Comparison of ENCODE assay signal across 12 cellular contexts in the genomic region with DNA sequence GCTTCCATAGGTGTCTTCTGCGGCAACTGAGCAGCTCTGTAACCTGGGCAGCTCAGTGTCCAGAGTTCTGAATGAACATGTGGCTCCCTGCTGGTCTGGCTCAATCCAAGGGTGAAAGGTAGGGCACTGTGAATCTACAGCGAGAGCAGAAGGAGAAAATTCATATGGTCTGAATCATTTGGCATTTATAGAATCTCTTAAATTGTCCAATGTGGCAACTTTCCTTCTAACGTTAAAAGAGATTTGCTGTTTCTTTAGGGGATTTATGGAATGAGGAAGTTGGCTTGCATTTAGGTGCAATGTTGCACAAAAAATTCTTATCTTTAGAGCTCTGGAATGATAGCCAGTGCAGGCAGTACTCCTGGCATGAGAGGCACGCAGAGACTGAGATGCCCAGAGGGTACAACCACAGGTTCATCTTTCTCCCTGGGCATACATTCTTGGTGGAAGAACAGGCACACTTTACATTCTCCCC. TPM values are rescaled to one million over a fixed set of nuclear protein-coding genes. Genes with fewer than 3 reads are reported as not detected.
DNase-seq lines count a peak whose midpoint lies in the region; ATAC-seq, FAIRE-seq and TF ChIP-seq lines count a peak whose summit lies in the region.
"Had no signal": no experiment of that assay in that cellular context is flagged by ENCODE, and none has a peak within 500 bp of the region (broad histone marks: within the 10 kb centered on the region; RNA-seq: fewer than 3 reads in every experiment).

No MANE protein-coding gene starts in this region.

- TF ChIP-seq RAD21 in A549 (conservative IDR thresholded peaks at IDR 0.05 in 1 of 2, IDR thresholded peaks at IDR 0.05 in 1 of 2): peak in 1 of 2 experiments; percentile 35; a peak in 3 of 5 replicates

- no peak overlapping the region for H3K4me3 Mint-ChIP-seq in GM23338
- H3K4me3 Mint-ChIP-seq: central memory CD8-positive, alpha-beta T cell; IgD-negative memory B cell; T-helper 2 cell treated with Interferon-gamma antibody and Interleukin-4, amounts not matched to agents 5 μg/mL and 100 μg/mL, for 36 hours had no signal

- CTCF ChIA-PET in A549 (lab: Yijun Ruan, JAX): interaction anchor here (0.5 to 1.7 kb wide), 7 partner anchors 22 to 289 kb away, joined by 3 to 7 read pairs (median 3); no protein-coding TSS in a partner anchor

- H3K4me3 ChIP-seq in A549: no peak overlapping the region; the same call in 2 of the 3 replicates
- H3K4me3 ChIP-seq in adrenal gland: no peak overlapping the region
- H3K4me3 ChIP-seq in GM23338: no peak overlapping the region

- H3K36me3 Mint-ChIP-seq in GM23338 (ENCODE audit: low read depth): peaks cover 25% of the 10 kb centered on the region

- no peaks in the 10 kb centered on the region for H3F3A ChIP-seq in GM23338 (replicated peaks; ENCODE audit: low read depth)

- peaks cover 2% of the 10 kb centered on the region for H3K27me3 Mint-ChIP-seq in GM23338 (ENCODE audit: insufficient read depth, low read depth, poor library complexity)
- H3K27me3 Mint-ChIP-seq: central memory CD8-positive, alpha-beta T cell; IgD-negative memory B cell had no signal

- no peak overlapping the region for H3K27ac Mint-ChIP-seq in GM23338
- H3K27ac Mint-ChIP-seq: IgD-negative memory B cell; T-helper 2 cell treated with Interferon-gamma antibody and Interleukin-4, amounts not matched to agents 5 μg/mL and 100 μg/mL, for 36 hours had no signal

- H3K4me1 ChIP-seq in A549 (peaks cover 96% of the 10 kb centered on the region), adrenal gland (replicated peaks in 1 of 2) (peaks cover 32 to 61% of the 10 kb centered on the region in 2 donors), GM23338 (ENCODE audit: insufficient read depth) (peaks cover 13% of the 10 kb centered on the region)

- H3K4me1 Mint-ChIP-seq in GM23338: peaks cover 16% of the 10 kb centered on the region

- POLR2A ChIA-PET in A549 (lab: Yijun Ruan, JAX): interaction anchor here (0.5 to 2.6 kb wide), 13 partner anchors 10 to 281 kb away, joined by 3 to 17 read pairs (median 4); no protein-coding TSS in a partner anchor

- H3K79me2 ChIP-seq in GM23338 (replicated peaks; ENCODE audit: insufficient read depth): peaks cover 96% of the 10 kb centered on the region

- peak; percentile 98 for FAIRE-seq in A549 (lab: Jason Lieb, UNC)
- FAIRE-seq: D721Med had no signal

- no peak overlapping the region for H2AFZ ChIP-seq in GM23338

- TF ChIP-seq EP300 in A549 (IDR thresholded peaks at IDR 0.05): peak; percentile 95 to 98

- TF ChIP-seq CTCF in A549 (IDR thresholded peaks at IDR 0.05) (no peak), adrenal gland (IDR thresholded peaks at IDR 0.05) (no peak), GM23338 (conservative IDR thresholded peaks at IDR 0.05; ENCODE audit: low read depth in 2 of 2) (no peak)

- TF ChIP-seq POLR2A in A549 (IDR thresholded peaks at IDR 0.05; ENCODE audit: low read length): no peak
- TF ChIP-seq POLR2A in adrenal gland (IDR thresholded peaks at IDR 0.05): no peak

- H3K9me2 ChIP-seq in GM23338 (ENCODE audit: insufficient read depth): no peaks in the 10 kb centered on the region

- intact Hi-C loops in adrenal gland (cut with DNase I): no loop called here

- H4K20me1 ChIP-seq in GM23338 (replicated peaks; ENCODE audit: insufficient read depth): peaks cover 45% of the 10 kb centered on the region

- ATAC-seq in A549: peak; percentile 94 to 96
- no peak for ATAC-seq in GM23338

- H3K36me3 ChIP-seq in adrenal gland (replicated peaks in 1 of 2) (peaks cover 0 to 19% of the 10 kb centered on the region in 2 donors), GM23338 (ENCODE audit: insufficient read depth) (peaks cover 9% of the 10 kb centered on the region; the same call in 1 of the 2 replicates)

- 2% methylated on average over 4 of the region's 4 CpGs for WGBS in A549 (ENCODE audit: missing lambda C conversion rate)
- WGBS in adrenal gland, 4 donors: 39 to 46% (median 44%) methylated on average over 4 of the region's 4 CpGs

- no peaks in the 10 kb centered on the region for H3K9me3 Mint-ChIP-seq in GM23338
- H3K9me3 Mint-ChIP-seq: central memory CD8-positive, alpha-beta T cell; IgD-negative memory B cell; T-helper 2 cell treated with Interferon-gamma antibody and Interleukin-4, amounts not matched to agents 5 μg/mL and 100 μg/mL, for 36 hours had no signal

- no peaks in the 10 kb centered on the region for H3K27me3 ChIP-seq in adrenal gland
- no peaks in the 10 kb centered on the region for H3K27me3 ChIP-seq in GM23338 (ENCODE audit: insufficient read depth)

- H3K9me3 ChIP-seq in A549: 0 out of 3 replicates have a peak, but pooled peaks cover 4% of the 10 kb centered on the region
- no peaks in the 10 kb centered on the region for H3K9me3 ChIP-seq in adrenal gland (replicated peaks in 1 of 3)

- H3K27ac ChIP-seq in A549 (peak overlapping the region; percentile 92 to 97), adrenal gland (peak overlapping the region in 4 of 5 donors; percentile 27 to 70 (median 38)), GM23338 (ENCODE audit: low read depth) (no peak overlapping the region)

- DNase-seq in A549 (ENCODE audit: low read depth in 1 of 2, low spot score in 1 of 2) (peak; percentile 37 to 94), HS-27A (ENCODE audit: low read depth) (peak; percentile 87), adrenal gland (peak in 4 of 7 donors; percentile 34 to 42 (median 41)), hepatic stellate cell (ENCODE audit: low spot score) (peak; percentile 45), GM23338 (ENCODE audit: low spot score) (no peak), amygdala (lab: John Stamatoyannopoulos, UW) (no peak)
- DNase-seq in effector CD4-positive, alpha-beta T cell: no peak
- DNase-seq in stimulated activated CD8-positive, alpha-beta memory T cell treated with anti-CD3 and anti-CD28 coated beads, Interleukin-4, amount 100 ng/mL, for 48 hours: no peak

- H3K4me2 ChIP-seq in A549: peak overlapping the region; percentile 67
- no peak overlapping the region for H3K4me2 ChIP-seq in GM23338

TF ChIP-seq in A549, 52 proteins besides CTCF, POLR2A, EP300 and RAD21 (continues in another document):
- peak; percentile 92 to 97 for TF ChIP-seq CEBPB (IDR thresholded peaks at IDR 0.05)
- peak; percentile 33; the same call in 1 of the 3 replicates for TF ChIP-seq SMC3 (IDR thresholded peaks at IDR 0.05)
- TF ChIP-seq, protein P1, sequence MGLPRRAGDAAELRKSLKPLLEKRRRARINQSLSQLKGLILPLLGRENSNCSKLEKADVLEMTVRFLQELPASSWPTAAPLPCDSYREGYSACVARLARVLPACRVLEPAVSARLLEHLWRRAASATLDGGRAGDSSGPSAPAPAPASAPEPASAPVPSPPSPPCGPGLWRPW (IDR thresholded peaks at IDR 0.05): peak; percentile 74
- no peak for TF ChIP-seq ZFP36 (IDR thresholded peaks at IDR 0.05; ENCODE audit: borderline replicate concordance, partially characterized antibody)
- peak; percentile 82; the same call in 1 of the 2 replicates for TF ChIP-seq MAX (IDR thresholded peaks at IDR 0.05)
- no peak for TF ChIP-seq MYC (IDR thresholded peaks at IDR 0.05; ENCODE audit: borderline replicate concordance, low read length)
- peak; percentile 64 for TF ChIP-seq MAFK (IDR thresholded peaks at IDR 0.05; ENCODE audit: partially characterized antibody)
- no peak for TF ChIP-seq CHD4 (IDR thresholded peaks at IDR 0.05; ENCODE audit: borderline replicate concordance)
- TF ChIP-seq HOXB5 (CRISPR knock-in tag; IDR thresholded peaks at IDR 0.05): peak; percentile 55; the same call in 1 of the 2 replicates

TF ChIP-seq in GM23338, 12 proteins besides CTCF, POLR2A, EP300 and RAD21:
- TF ChIP-seq JUNB (IDR thresholded peaks at IDR 0.05; ENCODE audit: unreplicated experiment): no peak
- no peak for TF ChIP-seq EZH2phosphoT487 (IDR thresholded peaks at IDR 0.05; ENCODE audit: unreplicated experiment)
- TF ChIP-seq ETS1 (IDR thresholded peaks at IDR 0.05): no peak
- TF ChIP-seq STAT1 (IDR thresholded peaks at IDR 0.05; ENCODE audit: unreplicated experiment): no peak
- no peak for TF ChIP-seq EZH2 (IDR thresholded peaks at IDR 0.05; ENCODE audit: low read depth, unreplicated experiment)
- no peak for TF ChIP-seq ZNF114 (CRISPR knock-in tag; IDR thresholded peaks at IDR 0.05)

RNA-seq across cellular contexts. Expression of gene ATXN10, which starts 17.0 kb away (rescaled TPM):
- polyA plus RNA-seq in A549 (2011; rRNA removed): 281 and 378 TPM in 2 replicates
- 103 and 107 TPM in 2 replicates for polyA plus RNA-seq in A549 (2012; cell fraction: cytosol; rRNA removed)
- polyA plus RNA-seq in A549 (2012; cell fraction: nucleus; rRNA removed): 24.1 and 54.9 TPM in 2 replicates
- 126 to 142 TPM (median 129 TPM) in 3 replicates for polyA plus RNA-seq in A549 (2017; fragmentation: RNase III; extraction: RNeasy Plus Mini Kit Qiagen cat#74134 plus additional on column Dnase treatment)
- 298 and 349 TPM in 2 replicates for polyA minus RNA-seq in A549 (2011; rRNA and poly(A)+ RNA removed)
- 100 to 1,000 TPM in 7 of 8 donors, 10 to 100 TPM in 1; 84.5 to 197 (median 168) TPM for total RNA-seq in adrenal gland
- 100 to 1,000 TPM in 1 of 3 donors, 10 to 100 TPM in 2; 21.2 to 306 (median 24.2) TPM for polyA plus RNA-seq in adrenal gland
- 163 and 170 TPM in 2 replicates for total RNA-seq in GM23338 (2014; rRNA removed; shearing (Covaris generic))
- polyA plus RNA-seq in GM23338 (2016; fragmentation: Nextera tagmentation; extraction: Ambion mirVana): 72.5 and 99.0 TPM in 2 replicates

Comparison
In these comparisons a context has a peak if more than half of its experiments do, and no peak if none do; other contexts are left out.
1. DNase-seq: peak in A549 (2 of 2), HS-27A (single experiment), adrenal gland (4 of 7) and hepatic stellate cell (single experiment); none in effector CD4-positive, alpha-beta T cell (single experiment), GM23338 (single experiment), stimulated activated CD8-positive, alpha-beta memory T cell treated with anti-CD3 and anti-CD28 coated beads, Interleukin-4, amount 100 ng/mL, for 48 hours (single experiment) and amygdala (0 of 56).